ENCODE assay signal across 18 cellular contexts in genomic region chr4:1305261-1305711, GRCh38. TPM values are rescaled to one million over a fixed set of nuclear protein-coding genes. Genes with fewer than 3 reads are reported as not detected.
DNase-seq lines count a peak whose midpoint lies in the region; ATAC-seq, FAIRE-seq and TF ChIP-seq lines count a peak whose summit lies in the region.
"Had no signal": no experiment of that assay in that cellular context is flagged by ENCODE, and none has a peak within 500 bp of the region (broad histone marks: within the 10 kb centered on the region; RNA-seq: fewer than 3 reads in every experiment).

No MANE protein-coding gene starts in this region.

- H3F3A ChIP-seq in GM23338 (replicated peaks; ENCODE audit: low read depth): peaks cover 3% of the 10 kb centered on the region; the same call in 1 of the 2 replicates

- H3K27me3 Mint-ChIP-seq in CD4-positive, alpha-beta T cell: no peaks in the 10 kb centered on the region
- peaks cover 7% of the 10 kb centered on the region for H3K27me3 Mint-ChIP-seq in GM23338 (ENCODE audit: insufficient read depth, low read depth, poor library complexity)
- H3K27me3 Mint-ChIP-seq in activated CD4-positive, alpha-beta memory T cell treated with anti-CD3 and anti-CD28 coated beads, Interleukin-2, amount 10 ng/mL, durations not matched to agents 7 days and 5 days: no peaks in the 10 kb centered on the region

- no peak for DNase-seq in CD4-positive, alpha-beta T cell
- DNase-seq in GM23338 (ENCODE audit: low spot score) (no peak), keratinocyte (ENCODE audit: low read depth, low spot score) (no peak), GOT3 (lab: John Stamatoyannopoulos, UW) (no peak), HUDEP-2 (lab: John Stamatoyannopoulos, UW; ENCODE audit: unreplicated experiment in 76 of 76) (no peak)
- no peak for DNase-seq in activated CD4-positive, alpha-beta memory T cell treated with anti-CD3 and anti-CD28 coated beads, Interleukin-2, amount 10 ng/mL, durations not matched to agents 7 days and 5 days
- no peak for DNase-seq in stimulated activated CD4-positive, alpha-beta T cell treated with anti-CD3 and anti-CD28 coated beads, Interleukin-4, amount 100 ng/mL, for 4 hours
- DNase-seq: amniotic stem cell, C1 segment of cervical spinal cord, hippocampal formation, natural killer cell, NCI-H1048, NCI-H226, WERI-Rb-1 had no signal

- no peaks in the 10 kb centered on the region for H3K9me2 ChIP-seq in GM23338 (ENCODE audit: insufficient read depth)

- H3K36me3 ChIP-seq in GM23338 (ENCODE audit: insufficient read depth) (no peaks in the 10 kb centered on the region), keratinocyte (ENCODE audit: control insufficient read depth in 2 of 2, extremely low read depth in 1 of 2, insufficient read depth in 2 of 2, low read length in 2 of 2) (peaks cover 18 to 24% of the 10 kb centered on the region in 2 experiments)

- no peaks in the 10 kb centered on the region for H3K9me3 Mint-ChIP-seq in CD4-positive, alpha-beta T cell
- no peaks in the 10 kb centered on the region for H3K9me3 Mint-ChIP-seq in GM23338
- H3K9me3 Mint-ChIP-seq in activated CD4-positive, alpha-beta memory T cell treated with anti-CD3 and anti-CD28 coated beads, Interleukin-2, amount 10 ng/mL, durations not matched to agents 7 days and 5 days: no peaks in the 10 kb centered on the region
- H3K9me3 Mint-ChIP-seq: natural killer cell had no signal

- H3K4me1 ChIP-seq in GM23338 (ENCODE audit: insufficient read depth) (peaks cover 8% of the 10 kb centered on the region), keratinocyte (ENCODE audit: control insufficient read depth, extremely low read depth, insufficient read depth, low read length) (peaks cover 54% of the 10 kb centered on the region)

- H3K4me3 ChIP-seq in GM23338 (no peak overlapping the region), keratinocyte (ENCODE audit: control insufficient read depth in 2 of 3, extremely low read depth in 1 of 3, insufficient read depth in 2 of 3, low read depth in 1 of 3, low read length in 3 of 3) (no peak overlapping the region)
- H3K4me3 ChIP-seq: left lung had no signal

- H3K4me1 Mint-ChIP-seq in CD4-positive, alpha-beta T cell (ENCODE audit: low read depth): peaks cover 65% of the 10 kb centered on the region
- H3K4me1 Mint-ChIP-seq in GM23338: peaks cover 23% of the 10 kb centered on the region
- peaks cover 71% of the 10 kb centered on the region for H3K4me1 Mint-ChIP-seq in activated CD4-positive, alpha-beta memory T cell treated with anti-CD3 and anti-CD28 coated beads, Interleukin-2, amount 10 ng/mL, durations not matched to agents 7 days and 5 days

- intact Hi-C loops in CD4-positive, alpha-beta T cell (cut with DNase I, micrococcal nuclease): loop anchor here in 1 of 2 experiments (5.0 kb wide), 1 partner anchor 42 kb away; the partner anchor contains the start of gene UVSSA

- no peak for ATAC-seq in CD4-positive, alpha-beta T cell (ENCODE audit: poor library complexity)
- ATAC-seq in GM23338 (no peak), HG02970 (IDR thresholded peaks at IDR 0.05; ENCODE audit: low FRiP score, unreplicated experiment) (no peak)
- ATAC-seq: left lung, natural killer cell had no signal

- FAIRE-seq in keratinocyte (lab: Jason Lieb, UNC): no peak
- FAIRE-seq: colon, GM12891 had no signal

- dilution Hi-C loops in keratinocyte (cut with MboI; ENCODE audit: extremely low pct_ligation_motif_present, low sequenced_read_pairs): no loop called here

- no peak for TF ChIP-seq CTCF in CD4-positive, alpha-beta T cell (IDR thresholded peaks at IDR 0.05)
- TF ChIP-seq CTCF in GM23338 (conservative IDR thresholded peaks at IDR 0.05; ENCODE audit: low read depth in 2 of 2): no peak
- TF ChIP-seq CTCF in keratinocyte (optimal IDR thresholded peaks at IDR 0.05 in 1 of 3, IDR thresholded peaks at IDR 0.05 in 1 of 3, conservative IDR thresholded peaks at IDR 0.05 in 1 of 3; ENCODE audit: extremely low read depth in 1 of 3, insufficient read depth in 2 of 3, low read length in 3 of 3): no peak

- H3K79me2 ChIP-seq in GM23338 (replicated peaks; ENCODE audit: insufficient read depth) (peaks cover 93% of the 10 kb centered on the region), keratinocyte (ENCODE audit: control insufficient read depth, insufficient read depth, low read length) (peaks cover 93% of the 10 kb centered on the region)

- H4K20me1 ChIP-seq in GM23338 (replicated peaks; ENCODE audit: insufficient read depth) (peaks cover 40% of the 10 kb centered on the region; the same call in 1 of the 2 replicates), keratinocyte (ENCODE audit: control insufficient read depth, extremely low read depth, insufficient read depth, low read length) (peaks cover 2% of the 10 kb centered on the region)

- H3K9ac ChIP-seq in keratinocyte (ENCODE audit: control insufficient read depth, extremely low read depth, insufficient read depth, low read length): no peak overlapping the region

- POLR2A ChIA-PET in CD4-positive, alpha-beta T cell (lab: Charles Lee): interaction anchor here (1.2 kb wide), 1 partner anchor 15 kb away, joined by 3 read pairs; no protein-coding TSS in a partner anchor
- POLR2A ChIA-PET in activated CD4-positive, alpha-beta memory T cell treated with anti-CD3 and anti-CD28 coated beads, Interleukin-2, amount 10 ng/mL, durations not matched to agents 7 days and 5 days (lab: Charles Lee): interaction anchor here (1.1 to 1.7 kb wide), 2 partner anchors 16 to 42 kb away, joined by 3 to 4 read pairs; partner anchors contain the start of gene MAEA

- H3K27ac Mint-ChIP-seq in CD4-positive, alpha-beta T cell: peak overlapping the region; percentile 79
- H3K27ac Mint-ChIP-seq in GM23338: peak overlapping the region; percentile 75; the same call in 1 of the 2 replicates
- peak overlapping the region; percentile 84 for H3K27ac Mint-ChIP-seq in activated CD4-positive, alpha-beta memory T cell treated with anti-CD3 and anti-CD28 coated beads, Interleukin-2, amount 10 ng/mL, durations not matched to agents 7 days and 5 days

- peaks cover 38% of the 10 kb centered on the region for H3K36me3 Mint-ChIP-seq in CD4-positive, alpha-beta T cell (ENCODE audit: low read depth)
- H3K36me3 Mint-ChIP-seq in GM23338 (ENCODE audit: low read depth): peaks cover 13% of the 10 kb centered on the region; the same call in 2 of the 3 replicates
- H3K36me3 Mint-ChIP-seq in activated CD4-positive, alpha-beta memory T cell treated with anti-CD3 and anti-CD28 coated beads, Interleukin-2, amount 10 ng/mL, durations not matched to agents 7 days and 5 days (ENCODE audit: low read depth): peaks cover 58% of the 10 kb centered on the region
- H3K36me3 Mint-ChIP-seq: natural killer cell had no signal

- H3K4me2 ChIP-seq in GM23338 (no peak overlapping the region), keratinocyte (ENCODE audit: control insufficient read depth, extremely low read depth, insufficient read depth, low read depth, low read length) (no peak overlapping the region)

- H2AFZ ChIP-seq in GM23338 (no peak overlapping the region), keratinocyte (ENCODE audit: control insufficient read depth, low read length) (no peak overlapping the region)

- CTCF ChIA-PET in CD4-positive, alpha-beta T cell (lab: Charles Lee): no interaction called here
- CTCF ChIA-PET in activated CD4-positive, alpha-beta memory T cell treated with anti-CD3 and anti-CD28 coated beads, Interleukin-2, amount 10 ng/mL, durations not matched to agents 7 days and 5 days (lab: Charles Lee): no interaction called here

- H3K27ac ChIP-seq in CD4-positive, alpha-beta T cell (ENCODE audit: low read depth, low read length): no peak overlapping the region
- H3K27ac ChIP-seq in GM23338 (ENCODE audit: low read depth): no peak overlapping the region
- H3K27ac ChIP-seq in keratinocyte (ENCODE audit: control insufficient read depth, insufficient read depth, low read length): peak overlapping the region; percentile 59
- H3K27ac ChIP-seq: WERI-Rb-1 had no signal

- H3K4me3 Mint-ChIP-seq in CD4-positive, alpha-beta T cell: no peak overlapping the region
- H3K4me3 Mint-ChIP-seq in GM23338: no peak overlapping the region
- H3K4me3 Mint-ChIP-seq in activated CD4-positive, alpha-beta memory T cell treated with anti-CD3 and anti-CD28 coated beads, Interleukin-2, amount 10 ng/mL, durations not matched to agents 7 days and 5 days: no peak overlapping the region
- H3K4me3 Mint-ChIP-seq: natural killer cell had no signal

- peaks cover 2% of the 10 kb centered on the region for H3K9me1 ChIP-seq in keratinocyte (ENCODE audit: control insufficient read depth, extremely low read depth, insufficient read depth, low read length)

- H3K9me3 ChIP-seq in CD4-positive, alpha-beta T cell (ENCODE audit: control insufficient read depth, low read length): no peaks in the 10 kb centered on the region
- H3K9me3 ChIP-seq in keratinocyte (ENCODE audit: control insufficient read depth, low read depth, low read length): no peaks in the 10 kb centered on the region
- H3K9me3 ChIP-seq: left lung had no signal

- H3K27me3 ChIP-seq in CD4-positive, alpha-beta T cell (ENCODE audit: control insufficient read depth, insufficient read depth, low read length): no peaks in the 10 kb centered on the region
- H3K27me3 ChIP-seq in GM23338 (ENCODE audit: insufficient read depth): no peaks in the 10 kb centered on the region
- H3K27me3 ChIP-seq in keratinocyte (ENCODE audit: control insufficient read depth, extremely low read depth, insufficient read depth, low read length): no peaks in the 10 kb centered on the region
- H3K27me3 ChIP-seq: left lung had no signal

RNA-seq across cellular contexts. Expression of gene MAEA, which starts 15.6 kb away (rescaled TPM):
- 10 to 100 TPM; 61.5 to 63.2 TPM for total RNA-seq in CD4-positive, alpha-beta T cell
- total RNA-seq in GM23338 (2014; rRNA removed; shearing (Covaris generic)): 99.0 and 120 TPM in 2 replicates
- polyA plus RNA-seq in GM23338 (2016; fragmentation: Nextera tagmentation; extraction: Ambion mirVana) (48.3 and 49.8 TPM in 2 replicates), keratinocyte (89.7 to 106 TPM (median 106 TPM) in 3 replicates)
- 10 to 100 TPM; 61.6 to 64.1 TPM for total RNA-seq in activated CD4-positive, alpha-beta memory T cell treated with anti-CD3 and anti-CD28 coated beads, Interleukin-2, amount 10 ng/mL, durations not matched to agents 7 days and 5 days
- polyA plus RNA-seq in keratinocyte (2011; ENCODE audit: low read depth): 73.2 TPM
- 61.8 and 93.8 TPM in 2 replicates for polyA plus RNA-seq in keratinocyte (2011; cell fraction: cytosol; rRNA removed)
- 139 and 153 TPM in 2 replicates for polyA plus RNA-seq in keratinocyte (2011; cell fraction: nucleus; rRNA removed)
- 47.3 and 90.6 TPM in 2 replicates for polyA plus RNA-seq in keratinocyte (2012; ENCODE audit: low replicate concordance)
- polyA minus RNA-seq in keratinocyte: 54.2 to 174 TPM (median 60.2 TPM) in 3 replicates
- polyA minus RNA-seq in keratinocyte (2011; cell fraction: cytosol; rRNA and poly(A)+ RNA removed): 148 TPM
- 90.4 and 91.3 TPM in 2 replicates for polyA minus RNA-seq in keratinocyte (2011; cell fraction: nucleus; rRNA and poly(A)+ RNA removed)

RNA-seq across cellular contexts. Expression of gene UVSSA, which starts 41.7 kb away (rescaled TPM):
- total RNA-seq in CD4-positive, alpha-beta T cell: 10 to 100 TPM; 31.1 to 33.1 TPM
- total RNA-seq in GM23338 (2014; rRNA removed; shearing (Covaris generic)): 11.8 and 27.7 TPM in 2 replicates
- polyA plus RNA-seq in GM23338 (2016; fragmentation: Nextera tagmentation; extraction: Ambion mirVana) (5.9 and 6.5 TPM in 2 replicates), keratinocyte (4.3 to 6.2 TPM (median 4.7 TPM) in 3 replicates)
- total RNA-seq in activated CD4-positive, alpha-beta memory T cell treated with anti-CD3 and anti-CD28 coated beads, Interleukin-2, amount 10 ng/mL, durations not matched to agents 7 days and 5 days: 10 to 100 TPM; 22.2 to 22.3 TPM
- polyA plus RNA-seq in keratinocyte (2011; ENCODE audit: low read depth): 2.1 TPM
- polyA plus RNA-seq in keratinocyte (2011; cell fraction: cytosol; rRNA removed): 2.9 and 4.5 TPM in 2 replicates
- 22.8 and 31.7 TPM in 2 replicates for polyA plus RNA-seq in keratinocyte (2011; cell fraction: nucleus; rRNA removed)
- 5.5 and 6.2 TPM in 2 replicates for polyA plus RNA-seq in keratinocyte (2012; ENCODE audit: low replicate concordance)
- polyA minus RNA-seq in keratinocyte: 8.6 to 12.1 TPM (median 10.3 TPM) in 3 replicates
- 6.7 TPM for polyA minus RNA-seq in keratinocyte (2011; cell fraction: cytosol; rRNA and poly(A)+ RNA removed)
- polyA minus RNA-seq in keratinocyte (2011; cell fraction: nucleus; rRNA and poly(A)+ RNA removed): 15.9 and 20.5 TPM in 2 replicates

RNA-seq across cellular contexts. Expression of gene CTBP1, which starts 56.4 kb away (rescaled TPM):
- total RNA-seq in CD4-positive, alpha-beta T cell: 100 to 1,000 TPM; 132 to 148 TPM
- total RNA-seq in GM23338 (2014; rRNA removed; shearing (Covaris generic)): 125 and 192 TPM in 2 replicates
- polyA plus RNA-seq in GM23338 (2016; fragmentation: Nextera tagmentation; extraction: Ambion mirVana): 74.0 and 89.2 TPM in 2 replicates
- 100 to 1,000 TPM; 209 to 221 TPM for total RNA-seq in activated CD4-positive, alpha-beta memory T cell treated with anti-CD3 and anti-CD28 coated beads, Interleukin-2, amount 10 ng/mL, durations not matched to agents 7 days and 5 days
- 46.9 to 74.5 TPM (median 71.9 TPM) in 3 replicates for polyA plus RNA-seq in keratinocyte
- 40.9 TPM for polyA plus RNA-seq in keratinocyte (2011; ENCODE audit: low read depth)
- polyA plus RNA-seq in keratinocyte (2011; cell fraction: cytosol; rRNA removed): 41.4 and 91.5 TPM in 2 replicates
- polyA plus RNA-seq in keratinocyte (2011; cell fraction: nucleus; rRNA removed): 79.7 and 151 TPM in 2 replicates
- 65.1 and 86.5 TPM in 2 replicates for polyA plus RNA-seq in keratinocyte (2012; ENCODE audit: low replicate concordance)
- polyA minus RNA-seq in keratinocyte: 70.2 to 117 TPM (median 93.3 TPM) in 3 replicates
- 250 TPM for polyA minus RNA-seq in keratinocyte (2011; cell fraction: cytosol; rRNA and poly(A)+ RNA removed)
- 68.6 and 73.2 TPM in 2 replicates for polyA minus RNA-seq in keratinocyte (2011; cell fraction: nucleus; rRNA and poly(A)+ RNA removed)
